In genomic region chr16:70579648-70580630, GRCh38 we compare ENCODE assay signal across 1 cellular context.
A peak's percentile ranks its signal among the peaks of the same experiment; 100 is the strongest.
TF ChIP-seq lines count a peak whose summit lies in the region.

No MANE protein-coding gene starts in this region.

TF ChIP-seq in HepG2, 621 proteins besides CTCF, POLR2A, EP300 and RAD21 (continued from another document and continues in another):
- no peak for TF ChIP-seq ZNF609 (CRISPR knock-in tag; IDR thresholded peaks at IDR 0.05; ENCODE audit: borderline replicate concordance)
- no peak for TF ChIP-seq ZMYM2 (CRISPR knock-in tag; IDR thresholded peaks at IDR 0.05)
- TF ChIP-seq SRF (IDR thresholded peaks at IDR 0.05; ENCODE audit: low read depth, low read length), result no peak
- no peak for TF ChIP-seq ZNF362 (CRISPR knock-in tag; IDR thresholded peaks at IDR 0.05; ENCODE audit: borderline replicate concordance)
- no peak for TF ChIP-seq NFAT5 (CRISPR knock-in tag; IDR thresholded peaks at IDR 0.05)
- TF ChIP-seq SKIL (CRISPR knock-in tag; IDR thresholded peaks at IDR 0.05; ENCODE audit: borderline replicate concordance), result no peak
- no peak for TF ChIP-seq NR2C2 (CRISPR knock-in tag; IDR thresholded peaks at IDR 0.05; ENCODE audit: borderline replicate concordance)
- TF ChIP-seq KDM5A (IDR thresholded peaks at IDR 0.05; ENCODE audit: borderline replicate concordance, low read length), result no peak
- TF ChIP-seq ZNF607 (CRISPR knock-in tag; IDR thresholded peaks at IDR 0.05; ENCODE audit: borderline replicate concordance), result no peak
- 0 out of 2 replicates have a peak, but pooled peaks have one; percentile 22 for TF ChIP-seq HNF1B (CRISPR knock-in tag; IDR thresholded peaks at IDR 0.05)
- no peak for TF ChIP-seq HNRNPL (IDR thresholded peaks at IDR 0.05; ENCODE audit: low read depth, low read length)
- no peak for TF ChIP-seq CREBL2 (CRISPR knock-in tag; IDR thresholded peaks at IDR 0.05; ENCODE audit: borderline replicate concordance)
- TF ChIP-seq ZBTB44 (CRISPR knock-in tag; IDR thresholded peaks at IDR 0.05), result no peak
- TF ChIP-seq YEATS2 (CRISPR knock-in tag; IDR thresholded peaks at IDR 0.05; ENCODE audit: borderline replicate concordance), result no peak
- no peak for TF ChIP-seq HCFC1 (IDR thresholded peaks at IDR 0.05; ENCODE audit: low read depth, low read length)
- no peak for TF ChIP-seq ARNT2 (CRISPR knock-in tag; IDR thresholded peaks at IDR 0.05; ENCODE audit: low read depth)
- TF ChIP-seq NFRKB (IDR thresholded peaks at IDR 0.05), result no peak
- no peak for TF ChIP-seq DZIP1 (CRISPR knock-in tag; IDR thresholded peaks at IDR 0.05)
- no peak for TF ChIP-seq GATAD1 (CRISPR knock-in tag; IDR thresholded peaks at IDR 0.05)
- TF ChIP-seq GATA4 (IDR thresholded peaks at IDR 0.05; ENCODE audit: borderline replicate concordance, low read depth), result no peak
- TF ChIP-seq TCF7L2 (IDR thresholded peaks at IDR 0.05; ENCODE audit: low read depth, low read length), result no peak
- no peak for TF ChIP-seq ATF2 (CRISPR knock-in tag; IDR thresholded peaks at IDR 0.05)
- TF ChIP-seq ZNF510 (CRISPR knock-in tag; IDR thresholded peaks at IDR 0.05; ENCODE audit: low read depth), result no peak
- no peak for TF ChIP-seq NFKBIZ (CRISPR knock-in tag; IDR thresholded peaks at IDR 0.05)
- peak; percentile 86 for TF ChIP-seq MAX (IDR thresholded peaks at IDR 0.05)
- TF ChIP-seq ZNF430 (CRISPR knock-in tag; IDR thresholded peaks at IDR 0.05), result no peak
- TF ChIP-seq PREB (CRISPR knock-in tag; IDR thresholded peaks at IDR 0.05), result no peak
- TF ChIP-seq CREB1 (IDR thresholded peaks at IDR 0.05), result no peak
- TF ChIP-seq CREB1 (CRISPR knock-in tag; IDR thresholded peaks at IDR 0.05), result no peak
- TF ChIP-seq ZBTB25 (CRISPR knock-in tag; IDR thresholded peaks at IDR 0.05), result no peak
